In genomic region chr10:3478153-3478552, GRCh38 we compare ENCODE assay signal across 14 cellular contexts.
DNase-seq lines count a peak whose midpoint lies in the region; ATAC-seq and TF ChIP-seq lines count a peak whose summit lies in the region.
"Had no signal": no experiment of that assay in that cellular context is flagged by ENCODE, and none has a peak within 500 bp of the region (broad histone marks: within the 10 kb centered on the region; RNA-seq: fewer than 3 reads in every experiment).

No MANE protein-coding gene starts in this region.

- no peak for TF ChIP-seq CTCF in foreskin keratinocyte (conservative IDR thresholded peaks at IDR 0.05)
- no peak for TF ChIP-seq CTCF in uterus (IDR thresholded peaks at IDR 0.05)

- no peak for DNase-seq in foreskin keratinocyte
- DNase-seq in OCI-M2 (lab: John Stamatoyannopoulos, UW; ENCODE audit: unreplicated experiment) = no peak
- DNase-seq in uterus = no peak
- DNase-seq in dermis blood vessel endothelial cell = no peak
- DNase-seq in T-helper 2 cell = no peak
- DNase-seq: activated effector memory CD4-positive, alpha-beta T cell treated with Interleukin-2 at 50 U/mL for 16 hours; CD8-positive, alpha-beta memory T cell; islet precursor cell; Kasumi-1; upper lobe of left lung; WERI-Rb-1 had no signal

- H3K36me3 ChIP-seq in uterus = no peaks in the 10 kb centered on the region
- H3K36me3 ChIP-seq: upper lobe of left lung, WERI-Rb-1 had no signal

- intact Hi-C loops in uterus (cut with DNase I; ENCODE audit: low total_unique reads) = no loop called here

- ATAC-seq in GM18868 (IDR thresholded peaks at IDR 0.05; ENCODE audit: unreplicated experiment) = peak; percentile 68
- peak; percentile 73 for ATAC-seq in GM21576 (IDR thresholded peaks at IDR 0.05; ENCODE audit: unreplicated experiment)
- ATAC-seq in HG03108 (IDR thresholded peaks at IDR 0.05; ENCODE audit: unreplicated experiment) = peak; percentile 46
- ATAC-seq in foreskin keratinocyte = no peak

- TF ChIP-seq POLR2A in uterus (IDR thresholded peaks at IDR 0.05) = no peak

- no peaks in the 10 kb centered on the region for H3K9me3 ChIP-seq in uterus
- H3K9me3 ChIP-seq: upper lobe of left lung had no signal

- peak overlapping the region; percentile 80 for H3K27ac ChIP-seq in foreskin keratinocyte
- H3K27ac ChIP-seq in uterus = peak overlapping the region in 1 of 2 donors; percentile 56
- H3K27ac ChIP-seq: upper lobe of left lung, WERI-Rb-1 had no signal

- H3K4me3 ChIP-seq in uterus = no peak overlapping the region
- H3K4me3 ChIP-seq: upper lobe of left lung had no signal

- H3K4me1 ChIP-seq in foreskin keratinocyte = peaks cover 13% of the 10 kb centered on the region
- H3K4me1 ChIP-seq in uterus = peaks cover 0 to 4% of the 10 kb centered on the region in 2 donors

- no peaks in the 10 kb centered on the region for H3K27me3 ChIP-seq in foreskin keratinocyte
- H3K27me3 ChIP-seq in uterus = no peaks in the 10 kb centered on the region
- H3K27me3 ChIP-seq: upper lobe of left lung had no signal
